38 cellular contexts compared by ENCODE assay signal in genomic region chr2:134873152-134873551, GRCh38. TPM values are rescaled to one million over a fixed set of nuclear protein-coding genes. Genes with fewer than 3 reads are reported as not detected.
"Had no signal": no experiment of that assay in that cellular context is flagged by ENCODE, and none has a peak within 500 bp of the region (broad histone marks: within the 10 kb centered on the region; RNA-seq: fewer than 3 reads in every experiment).

No MANE protein-coding gene starts in this region.

- H3K4me3 ChIP-seq: adrenal gland, body of pancreas, breast epithelium had no signal

- H3K27ac ChIP-seq: adrenal gland, body of pancreas, brain microvascular endothelial cell, breast epithelium, VCaP had no signal

- H3K36me3 ChIP-seq: adrenal gland, brain microvascular endothelial cell, breast epithelium had no signal

- H3K4me1 ChIP-seq: adrenal gland, body of pancreas, breast epithelium had no signal

- H3K9me3 ChIP-seq: adrenal gland, body of pancreas had no signal

- DNase-seq: activated B cell treated with CpG ODN at 0.5 μM for 24 hours; activated CD4-positive, alpha-beta memory T cell treated with anti-CD3 and anti-CD28 coated beads for 36 hours; activated CD4-positive, alpha-beta T cell treated with anti-CD3 and anti-CD28 coated beads for 4 hours; activated CD4-positive, alpha-beta T cell treated with anti-CD3 and anti-CD28 coated beads, Interleukin-2, amount 50 U/mL, for 1 hour; activated CD4-positive, alpha-beta T cell treated with anti-CD3 and anti-CD28 coated beads, Interleukin-2, amount 50 U/mL, for 4 hours; activated CD4-positive, CD25-positive, alpha-beta regulatory T cell treated with anti-CD3 and anti-CD28 coated beads, Interleukin-2, amount 50 U/mL, for 72 hours; activated CD8-positive, alpha-beta memory T cell treated with anti-CD3 and anti-CD28 coated beads, Interleukin-2, amount 50 U/mL, for 4 hours; activated CD8-positive, alpha-beta T cell treated with anti-CD3 and anti-CD28 coated beads for 36 hours; activated effector memory CD4-positive, alpha-beta T cell treated with anti-CD3 and anti-CD28 coated beads, Interleukin-2, amount 50 U/mL, for 16 hours; activated gamma-delta T cell treated with Interleukin-2 at 50 U/mL for 16 hours; activated naive CD4-positive, alpha-beta T cell; activated naive CD4-positive, alpha-beta T cell treated with anti-CD3 and anti-CD28 coated beads for 36 hours; activated naive CD4-positive, alpha-beta T cell treated with anti-CD3 and anti-CD28 coated beads, Interleukin-2, amount 50 U/mL, for 16 hours; activated naive CD8-positive, alpha-beta T cell treated with anti-CD3 and anti-CD28 coated beads for 36 hours; activated T-cell treated with anti-CD3 and anti-CD28 coated beads for 4 hours; activated T-cell treated with anti-CD3 and anti-CD28 coated beads, Interleukin-2, amount 50 U/mL, for 1 hour; activated T-cell treated with anti-CD3 and anti-CD28 coated beads, Interleukin-2, amount 50 U/mL, for 4 hours; activated T-cell treated with anti-CD3 and anti-CD28 coated beads, Interleukin-2, amount 50 U/mL, for 72 hours; adrenal gland; amniotic stem cell; aorta; body of pancreas; brain microvascular endothelial cell; central memory CD4-positive, alpha-beta T cell; T-helper 1 cell; T-helper 2 cell; T-helper 9 cell had no signal

- H3K27me3 ChIP-seq: adrenal gland, body of pancreas, brain microvascular endothelial cell, breast epithelium had no signal

- ATAC-seq: activated CD8-positive, alpha-beta T cell treated with anti-CD3 and anti-CD28 coated beads for 36 hours; activated naive CD4-positive, alpha-beta T cell treated with anti-CD3 and anti-CD28 coated beads, Interleukin-2, amount 50 U/mL, for 72 hours; activated T-cell treated with anti-CD3 and anti-CD28 coated beads, Interleukin-2, amount 50 U/mL, for 4 hours; activated T-cell treated with anti-CD3 and anti-CD28 coated beads, Interleukin-2, amount 50 U/mL, for 72 hours; activated T-helper 17 cell treated with anti-CD3 and anti-CD28 coated beads, Interleukin-2, amount 50 U/mL, for 72 hours; body of pancreas had no signal

- FAIRE-seq: astrocyte, TTC549 had no signal

RNA-seq across cellular contexts. Expression of gene ACMSD, which starts 34.7 kb away (rescaled TPM):
- total RNA-seq: activated B cell treated with CpG ODN at 0.5 μM for 24 hours; activated CD4-positive, alpha-beta memory T cell treated with anti-CD3 and anti-CD28 coated beads for 36 hours; activated CD4-positive, alpha-beta T cell treated with anti-CD3 and anti-CD28 coated beads, Interleukin-2, amount 10 ng/mL, durations not matched to agents 24 days and 14 days; activated CD8-positive, alpha-beta memory T cell treated with anti-CD3 and anti-CD28 coated beads for 36 hours; activated CD8-positive, alpha-beta T cell treated with anti-CD3 and anti-CD28 coated beads for 36 hours; activated naive CD4-positive, alpha-beta T cell treated with anti-CD3 and anti-CD28 coated beads for 36 hours; activated naive CD4-positive, alpha-beta T cell treated with anti-CD3 and anti-CD28 coated beads, Interleukin-2, amount 50 U/mL, for 72 hours; activated naive CD8-positive, alpha-beta T cell treated with anti-CD3 and anti-CD28 coated beads for 36 hours; activated T-cell treated with anti-CD3 and anti-CD28 coated beads, Interleukin-2, amount 50 U/mL, for 4 hours; activated T-cell treated with anti-CD3 and anti-CD28 coated beads, Interleukin-2, amount 50 U/mL, for 72 hours; activated T-helper 1 cell treated with anti-CD3 and anti-CD28 coated beads, Interleukin-12 subunit alpha, Interleukin-12 subunit beta, Interleukin-2, Interleukin-4 antibody, amounts not matched to agents 30 ng/mL and 10 ng/mL and 1 ng/mL, durations not matched to agents 14 hours and 24 hours and 36 hours; activated T-helper 17 cell treated with anti-CD3 and anti-CD28 coated beads, Interleukin-2, amount 50 U/mL, for 72 hours; aorta; astrocyte; cardiac septum; cerebellum had no signal
- polyA plus RNA-seq: aorta had no signal
